In the genomic region with DNA sequence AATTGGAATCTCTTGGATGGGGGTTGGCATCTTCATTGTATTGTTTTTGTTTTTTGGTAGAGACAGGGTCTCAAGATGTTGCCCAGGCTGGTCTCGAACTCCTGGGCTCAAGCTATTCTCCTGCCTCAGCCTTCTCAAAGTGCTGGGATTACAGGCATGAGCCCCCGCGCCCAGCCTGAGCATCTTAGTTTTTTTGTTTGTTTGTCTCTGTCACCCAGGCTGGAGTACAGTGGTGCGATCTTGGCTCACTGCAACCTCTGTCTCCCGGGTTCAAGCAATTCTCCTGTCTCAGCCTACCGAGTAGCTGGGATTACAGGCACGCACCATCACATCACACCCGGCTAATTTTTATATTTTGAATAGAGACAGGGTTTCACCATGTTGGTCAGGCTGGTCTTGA, we compare ENCODE assay signal across 7 cellular contexts. TPM values are rescaled to one million over a fixed set of nuclear protein-coding genes. Genes with fewer than 3 reads are reported as not detected.
DNase-seq lines count a peak whose midpoint lies in the region; TF ChIP-seq lines count a peak whose summit lies in the region.
"Not testable (repeated sequence)": the region's sequence is repeated elsewhere in the genome, so short reads cannot be mapped to it uniquely, and the experiment has no call there.

No MANE protein-coding gene starts in this region.

- TF ChIP-seq POLR2A in esophagus muscularis mucosa (IDR thresholded peaks at IDR 0.05; ENCODE audit: low read depth); testis (IDR thresholded peaks at IDR 0.05): not testable (repeated sequence)

- not testable (repeated sequence) for H3K9ac ChIP-seq in HUES6 (ENCODE audit: low read length); skeletal muscle satellite cell (ENCODE audit: low read depth, low read length)

- peaks cover 18% of the 10 kb centered on the region for H3K27me3 Mint-ChIP-seq in activated CD4-positive, alpha-beta T cell treated with anti-CD3 and anti-CD28 coated beads, Interleukin-2, amount 10 ng/mL, durations not matched to agents 24 days and 14 days

- H3K27ac Mint-ChIP-seq in activated CD4-positive, alpha-beta T cell treated with anti-CD3 and anti-CD28 coated beads, Interleukin-2, amount 10 ng/mL, durations not matched to agents 24 days and 14 days, result peak overlapping the region; percentile 72

- TF ChIP-seq CTCF in ascending aorta (IDR thresholded peaks at IDR 0.05); esophagus muscularis mucosa (IDR thresholded peaks at IDR 0.05); testis (IDR thresholded peaks at IDR 0.05): not testable (repeated sequence)

- H3K9me3 ChIP-seq in HUES6 (ENCODE audit: control insufficient read depth, insufficient read depth, low read depth, low read length); ascending aorta; esophagus muscularis mucosa; skeletal muscle satellite cell (replicated peaks; ENCODE audit: low read length); testis: not testable (repeated sequence)

- TF ChIP-seq EP300 in esophagus muscularis mucosa (IDR thresholded peaks at IDR 0.05), result not testable (repeated sequence)

- H3K4me3 Mint-ChIP-seq in activated CD4-positive, alpha-beta T cell treated with anti-CD3 and anti-CD28 coated beads, Interleukin-2, amount 10 ng/mL, durations not matched to agents 24 days and 14 days, result not testable (repeated sequence)

- 94% methylated on average over 8 of the region's 8 CpGs for WGBS in esophagus muscularis mucosa
- WGBS in testis, 2 donors, result 84% methylated on average over 8 of the region's 8 CpGs

- peaks cover 25% of the 10 kb centered on the region for H3K4me1 ChIP-seq in HUES6 (ENCODE audit: control insufficient read depth, insufficient read depth, low read length)
- H3K4me1 ChIP-seq in ascending aorta, result peaks cover 0 to 10% of the 10 kb centered on the region in 2 donors
- peaks cover 11 to 28% (median 27%) of the 10 kb centered on the region in 4 donors for H3K4me1 ChIP-seq in esophagus muscularis mucosa
- peaks cover 19% of the 10 kb centered on the region for H3K4me1 ChIP-seq in skeletal muscle satellite cell (ENCODE audit: control insufficient read depth, insufficient read depth, low read length)
- H3K4me1 ChIP-seq in testis, result peaks cover 12% of the 10 kb centered on the region

- H3K4me3 ChIP-seq in HUES6 (ENCODE audit: low read depth, low read length); ascending aorta; esophagus muscularis mucosa; skeletal muscle satellite cell (ENCODE audit: low read length); testis: not testable (repeated sequence)

- not testable (repeated sequence) for H3K27me3 ChIP-seq in HUES6 (ENCODE audit: control insufficient read depth, insufficient read depth, low read length); ascending aorta; esophagus muscularis mucosa; skeletal muscle satellite cell (ENCODE audit: control insufficient read depth, insufficient read depth, low read length); testis

- peak overlapping the region; percentile 60; the same call in 1 of the 2 replicates for H3K27ac ChIP-seq in HUES6 (ENCODE audit: low read depth, low read length)
- H3K27ac ChIP-seq in ascending aorta, result peak overlapping the region; percentile 92 to 94
- H3K27ac ChIP-seq in esophagus muscularis mucosa (replicated peaks in 1 of 4), result peak overlapping the region; percentile 87 to 89 (median 87)
- H3K27ac ChIP-seq in testis, result peak overlapping the region; percentile 78 to 84

- intact Hi-C loops in activated CD4-positive, alpha-beta T cell treated with anti-CD3 and anti-CD28 coated beads, Interleukin-2, amount 10 ng/mL, durations not matched to agents 24 days and 14 days (cut with micrococcal nuclease); testis (cut with DNase I; ENCODE audit: low total_unique reads): not testable (repeated sequence)
- intact Hi-C loops in ascending aorta (cut with DNase I), result loop anchor here (10.0 kb wide), 1 partner anchor 639 kb away; a partner anchor contains a TSS
- intact Hi-C loops in esophagus muscularis mucosa (cut with DNase I), result loop anchor here (2.0 kb wide), 2 partner anchors 19 to 55 kb away; no protein-coding TSS in a partner anchor

- DNase-seq in activated CD4-positive, alpha-beta T cell treated with anti-CD3 and anti-CD28 coated beads, Interleukin-2, amount 10 ng/mL, durations not matched to agents 24 days and 14 days; esophagus muscularis mucosa (ENCODE audit: extremely low spot score); testis: not testable (repeated sequence)
- DNase-seq in ascending aorta (ENCODE audit: low spot score in 2 of 2) (peak in 1 of 2 donors; percentile 45), mesenteric fat pad (ENCODE audit: low spot score) (peak; percentile 39)

- not testable (repeated sequence) for H3K36me3 ChIP-seq in HUES6 (ENCODE audit: control insufficient read depth, insufficient read depth, low read length); ascending aorta; esophagus muscularis mucosa; skeletal muscle satellite cell (ENCODE audit: insufficient read depth, low read length); testis (ENCODE audit: low read depth, missing control alignments)

- peak overlapping the region; percentile 75 for H3K4me2 ChIP-seq in skeletal muscle satellite cell (ENCODE audit: low read length)

- H3K9me3 Mint-ChIP-seq in activated CD4-positive, alpha-beta T cell treated with anti-CD3 and anti-CD28 coated beads, Interleukin-2, amount 10 ng/mL, durations not matched to agents 24 days and 14 days, result not testable (repeated sequence)

- H3K4me1 Mint-ChIP-seq in activated CD4-positive, alpha-beta T cell treated with anti-CD3 and anti-CD28 coated beads, Interleukin-2, amount 10 ng/mL, durations not matched to agents 24 days and 14 days, result peaks cover 19% of the 10 kb centered on the region

- H3K36me3 Mint-ChIP-seq in activated CD4-positive, alpha-beta T cell treated with anti-CD3 and anti-CD28 coated beads, Interleukin-2, amount 10 ng/mL, durations not matched to agents 24 days and 14 days (ENCODE audit: low read depth), result not testable (repeated sequence)

RNA-seq across cellular contexts. Expression of a gene that starts 5.8 kb away (rescaled TPM):
- 101 and 110 TPM in 2 replicates for total RNA-seq in activated CD4-positive, alpha-beta T cell treated with anti-CD3 and anti-CD28 coated beads, Interleukin-2, amount 10 ng/mL, durations not matched to agents 24 days and 14 days
- total RNA-seq in ascending aorta, result 164 TPM
- total RNA-seq in esophagus muscularis mucosa, result 10 to 100 TPM; 16.4 to 42.3 (median 28.3) TPM
- 40.5 TPM for total RNA-seq in mesenteric fat pad
- 5.6 and 8.1 TPM in 2 replicates for total RNA-seq in skeletal muscle satellite cell (2012; rRNA removed)
- 10 to 100 TPM; 71.4 to 71.6 TPM for total RNA-seq in testis
- 43.9 TPM for polyA plus RNA-seq in testis (ENCODE audit: insufficient read depth, low read depth, low replicate concordance)
